In genomic region chr18:10064267-10064666, GRCh38 we compare ENCODE assay signal across 24 cellular contexts.
"Had no signal": no experiment of that assay in that cellular context is flagged by ENCODE, and none has a peak within 500 bp of the region (broad histone marks: within the 10 kb centered on the region; RNA-seq: fewer than 3 reads in every experiment).

No MANE protein-coding gene starts in this region.

- H3K27me3 ChIP-seq: hepatocyte, left lung, pancreas, right lobe of liver, stomach, uterus had no signal

- H3K4me3 ChIP-seq: hepatocyte, left lung, pancreas, right lobe of liver, skin epidermis, stomach, uterus had no signal

- DNase-seq: activated CD4-positive, alpha-beta T cell treated with anti-CD3 and anti-CD28 coated beads, Interleukin-2, amount 10 ng/mL, durations not matched to agents 7 days and 5 days; activated CD4-positive, CD25-positive, alpha-beta regulatory T cell treated with anti-CD3 and anti-CD28 coated beads, Interleukin-2, amount 50 U/mL, for 72 hours; activated CD8-positive, alpha-beta memory T cell treated with anti-CD3 and anti-CD28 coated beads, Interleukin-2, amount 10 ng/mL, durations not matched to agents 7 days and 5 days; activated CD8-positive, alpha-beta T cell treated with anti-CD3 and anti-CD28 coated beads for 36 hours; activated effector memory CD4-positive, alpha-beta T cell treated with anti-CD3 and anti-CD28 coated beads, Interleukin-2, amount 50 U/mL, for 16 hours; activated naive CD4-positive, alpha-beta T cell treated with anti-CD3 and anti-CD28 coated beads, Interleukin-2, amount 10 ng/mL, durations not matched to agents 7 days and 5 days; activated T-cell treated with anti-CD3 and anti-CD28 coated beads for 4 hours; amygdala; dermis blood vessel endothelial cell; effector CD8-positive, alpha-beta T cell; erythroblast; foreskin fibroblast; immature natural killer cell; left lung; pancreas; right lobe of liver; stimulated activated CD4-positive, alpha-beta T cell treated with anti-CD3 and anti-CD28 coated beads, Interleukin-1b, Interleukin-23, amount 100 ng/mL, for 48 hours; stomach; T1000; trophoblast cell; uterus had no signal

- H3K36me3 ChIP-seq: left lung, pancreas, right lobe of liver, stomach, uterus had no signal

- H3K4me1 ChIP-seq: pancreas, right lobe of liver, uterus had no signal

- ATAC-seq: activated CD8-positive, alpha-beta memory T cell treated with anti-CD3 and anti-CD28 coated beads, Interleukin-2, amount 10 ng/mL, durations not matched to agents 7 days and 5 days; activated CD8-positive, alpha-beta T cell treated with anti-CD3 and anti-CD28 coated beads for 36 hours; left lung; right lobe of liver had no signal

- H3K27ac ChIP-seq: hepatocyte, left lung, pancreas, right lobe of liver, skin epidermis, stomach, uterus, VCaP had no signal

- H3K9me3 ChIP-seq: left lung, pancreas, right lobe of liver, stomach, uterus had no signal

- FAIRE-seq: pancreas had no signal
